18 cellular contexts compared by ENCODE assay signal in the genomic region with DNA sequence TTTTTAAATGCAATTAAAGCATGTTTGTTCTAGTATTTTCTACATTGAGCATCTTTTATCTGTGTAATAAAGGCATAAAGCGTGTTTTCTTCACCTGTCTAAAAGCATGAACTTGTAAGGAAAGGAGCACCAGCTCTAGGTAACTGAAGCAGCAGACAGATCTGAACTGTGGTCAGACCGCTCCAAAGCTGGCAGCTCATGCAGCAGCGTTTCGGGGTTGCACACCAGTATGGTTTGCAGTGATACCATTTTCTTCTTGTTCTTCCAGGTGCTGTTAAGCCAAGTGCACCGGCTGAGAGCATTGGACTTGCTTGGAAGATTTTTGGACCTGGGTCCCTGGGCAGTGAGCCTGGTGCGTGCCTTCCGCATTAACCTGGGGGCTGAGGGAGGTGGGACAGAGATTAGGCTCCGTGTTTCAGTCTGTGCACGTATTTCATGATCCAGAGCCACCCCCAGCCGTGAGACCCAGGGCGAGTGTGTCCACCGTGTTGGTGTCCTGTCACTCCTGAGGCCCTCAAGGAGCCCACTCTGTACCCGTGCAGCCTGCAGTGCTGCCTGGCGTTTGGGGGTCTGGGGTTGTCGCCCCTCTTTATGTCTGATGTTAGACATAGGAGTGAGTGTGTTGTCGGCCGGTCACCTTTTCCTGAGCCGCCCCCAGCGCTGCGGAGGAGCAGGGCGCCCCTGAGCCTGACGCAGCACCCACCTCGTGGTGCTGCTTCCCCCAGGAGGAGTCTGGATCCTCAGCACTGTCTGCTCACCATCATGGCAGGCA.
DNase-seq lines count a peak whose midpoint lies in the region; ATAC-seq, FAIRE-seq and TF ChIP-seq lines count a peak whose summit lies in the region.
"Had no signal": no experiment of that assay in that cellular context is flagged by ENCODE, and none has a peak within 500 bp of the region (broad histone marks: within the 10 kb centered on the region; RNA-seq: fewer than 3 reads in every experiment).

No MANE protein-coding gene starts in this region.

- H2BK12ac ChIP-seq in mesenchymal stem cell (ENCODE audit: low read length in 2 of 2), result peak overlapping the region; percentile 26 to 34

- CTCF ChIA-PET in A549 (lab: Yijun Ruan, JAX), result interaction anchor here (0.6 to 1.7 kb wide), 6 partner anchors 11 to 246 kb away, joined by 3 to 6 read pairs (median 4); no protein-coding TSS in a partner anchor

- H3K4ac ChIP-seq in mesenchymal stem cell (ENCODE audit: low read depth in 1 of 2, low read length in 2 of 2), result peak overlapping the region; percentile 41 to 50

- no peak overlapping the region for H2BK15ac ChIP-seq in mesenchymal stem cell (ENCODE audit: low read depth, poor library complexity, severe bottlenecking)

- H3K9me2 ChIP-seq in GM23248 (ENCODE audit: insufficient read depth), result no peaks in the 10 kb centered on the region

- H2AK5ac ChIP-seq in mesenchymal stem cell (ENCODE audit: low read length, severe bottlenecking), result peak overlapping the region; percentile 1

- no peak for TF ChIP-seq POLR2A in A549 (IDR thresholded peaks at IDR 0.05; ENCODE audit: low read length)

- H3K18ac ChIP-seq in mesenchymal stem cell (ENCODE audit: low read depth in 1 of 2, low read length in 2 of 2), result peak overlapping the region; percentile 25 to 67

- H4K8ac ChIP-seq in mesenchymal stem cell (ENCODE audit: low read length), result peak overlapping the region; percentile 42

- peak overlapping the region; percentile 98 to 100 for H3K27ac Mint-ChIP-seq in activated naive CD4-positive, alpha-beta T cell treated with anti-CD3 and anti-CD28 coated beads, Interleukin-2, amount 50 U/mL, for 72 hours
- H3K27ac Mint-ChIP-seq: memory B cell had no signal

- FAIRE-seq in A549 (lab: Jason Lieb, UNC), result no peak

- peak overlapping the region; percentile 77 to 86; a peak in 5 of 6 replicates for H3K27ac ChIP-seq in A549
- H3K27ac ChIP-seq in GM23248, result peak overlapping the region; percentile 98
- peak overlapping the region; percentile 13 for H3K27ac ChIP-seq in mesenchymal stem cell (ENCODE audit: low read length, poor library complexity, severe bottlenecking)
- H3K27ac ChIP-seq: BLaER1, WERI-Rb-1 had no signal

- no peak overlapping the region for H2BK5ac ChIP-seq in mesenchymal stem cell (ENCODE audit: low read depth, low read length, poor library complexity, severe bottlenecking)

- ATAC-seq in A549 (no peak), GM19463 (IDR thresholded peaks at IDR 0.05; ENCODE audit: unreplicated experiment) (no peak), HG02610 (IDR thresholded peaks at IDR 0.05; ENCODE audit: unreplicated experiment) (no peak), GM19455 (IDR thresholded peaks at IDR 0.05; ENCODE audit: unreplicated experiment) (no peak)
- no peak for ATAC-seq in activated naive CD4-positive, alpha-beta T cell treated with anti-CD3 and anti-CD28 coated beads, Interleukin-2, amount 50 U/mL, for 72 hours

- H3F3A ChIP-seq in GM23248 (ENCODE audit: insufficient read depth), result peaks cover 18% of the 10 kb centered on the region

- H3K4me2 ChIP-seq in A549 (peak overlapping the region; percentile 74; the same call in 2 of the 3 replicates), GM23248 (ENCODE audit: unreplicated experiment) (peak overlapping the region; percentile 76), mesenchymal stem cell (ENCODE audit: low read length, poor library complexity, severe bottlenecking) (no peak overlapping the region)

- no peaks in the 10 kb centered on the region for H4K20me1 ChIP-seq in GM23248 (ENCODE audit: insufficient read depth)

- peak overlapping the region; percentile 56 for H2BK120ac ChIP-seq in mesenchymal stem cell (ENCODE audit: low read depth, low read length)

- no peaks in the 10 kb centered on the region for H3K9me3 Mint-ChIP-seq in activated naive CD4-positive, alpha-beta T cell treated with anti-CD3 and anti-CD28 coated beads, Interleukin-2, amount 50 U/mL, for 72 hours
- H3K9me3 Mint-ChIP-seq: memory B cell had no signal

- POLR2A ChIA-PET in A549 (lab: Yijun Ruan, JAX), result no interaction called here

- no peak for TF ChIP-seq EP300 in A549 (IDR thresholded peaks at IDR 0.05)

- peaks cover 46% of the 10 kb centered on the region for H3K4me1 ChIP-seq in A549
- peaks cover 45% of the 10 kb centered on the region for H3K4me1 ChIP-seq in GM23248 (ENCODE audit: insufficient read depth)
- peaks cover 62% of the 10 kb centered on the region for H3K4me1 ChIP-seq in mesenchymal stem cell (ENCODE audit: control insufficient read depth, insufficient read depth, low read depth, low read length)

- WGBS in A549 (ENCODE audit: missing lambda C conversion rate), result 92% methylated on average over 22 of the region's 23 CpGs
- 92 to 93% methylated on average over 23 of the region's 23 CpGs for WGBS in GM23248 (ENCODE audit: low coverage in 1 of 2, low lambda C conversion rate in 2 of 2, missing lambda C conversion rate in 2 of 2), 2 experiments
- WGBS in mesenchymal stem cell, result 97% methylated on average over 23 of the region's 23 CpGs

- peaks cover 10% of the 10 kb centered on the region for H3K79me1 ChIP-seq in mesenchymal stem cell (replicated peaks; ENCODE audit: low read length, poor library complexity, severe bottlenecking)

- H2AFZ ChIP-seq in GM23248 (no peak overlapping the region), mesenchymal stem cell (ENCODE audit: low read depth, low read length) (no peak overlapping the region)

- no peaks in the 10 kb centered on the region for H3K79me2 ChIP-seq in GM23248 (ENCODE audit: insufficient read depth)

- H3K27me3 ChIP-seq in GM23248 (replicated peaks; ENCODE audit: insufficient read depth) (no peaks in the 10 kb centered on the region), mesenchymal stem cell (ENCODE audit: control insufficient read depth in 1 of 2, insufficient read depth in 1 of 2, low read length in 2 of 2) (no peaks in the 10 kb centered on the region)
- H3K27me3 ChIP-seq: BLaER1, esophagus muscularis mucosa had no signal

- H3K36me3 Mint-ChIP-seq in activated naive CD4-positive, alpha-beta T cell treated with anti-CD3 and anti-CD28 coated beads, Interleukin-2, amount 50 U/mL, for 72 hours, result peaks cover 32 to 49% of the 10 kb centered on the region in 2 donors

- peak overlapping the region; percentile 56 for H3K9ac ChIP-seq in GM23248
- H3K9ac ChIP-seq in mesenchymal stem cell (ENCODE audit: low read length), result peak overlapping the region; percentile 93
- H3K9ac ChIP-seq: BLaER1 had no signal

- TF ChIP-seq CTCF in A549 (IDR thresholded peaks at IDR 0.05), result no peak

- in situ Hi-C loops in GM23248 (cut with MboI), result no loop called here

- no peaks in the 10 kb centered on the region for H3K9me3 ChIP-seq in A549
- no peaks in the 10 kb centered on the region for H3K9me3 ChIP-seq in GM23248 (ENCODE audit: low read depth)
- no peaks in the 10 kb centered on the region for H3K9me3 ChIP-seq in mesenchymal stem cell (ENCODE audit: control insufficient read depth, low read length)
- H3K9me3 ChIP-seq: BLaER1, esophagus muscularis mucosa had no signal

- H3K36me3 ChIP-seq in GM23248 (ENCODE audit: low read depth) (no peaks in the 10 kb centered on the region), mesenchymal stem cell (ENCODE audit: control insufficient read depth in 1 of 2, insufficient read depth in 2 of 2, low read depth in 1 of 2, low read length in 2 of 2) (peaks cover 21 to 48% of the 10 kb centered on the region in 2 experiments)

- DNase-seq in A549 (ENCODE audit: low read depth in 1 of 2, low spot score in 1 of 2) (no peak), GM23248 (no peak), mesenchymal stem cell (no peak), nucleus accumbens (lab: John Stamatoyannopoulos, UW) (no peak)
- DNase-seq in activated naive CD4-positive, alpha-beta T cell treated with anti-CD3 and anti-CD28 coated beads, Interleukin-2, amount 50 U/mL, for 72 hours (ENCODE audit: low spot score in 2 of 2), result no peak
- DNase-seq: HCEC 1CT; KBM-7; NCI-H1694 treated with DMSO at 0.1 percent for 48 hours; occipital lobe; SIG-M5; stimulated activated CD4-positive, alpha-beta T cell treated with anti-CD3 and anti-CD28 coated beads, Interleukin-1b, Interleukin-23, amount 100 ng/mL, for 48 hours; WERI-Rb-1 had no signal

- H3K4me3 ChIP-seq in A549 (no peak overlapping the region), GM23248 (no peak overlapping the region), mesenchymal stem cell (ENCODE audit: insufficient read depth in 1 of 2, low read depth in 1 of 2, low read length in 2 of 2) (no peak overlapping the region)
- H3K4me3 ChIP-seq: BLaER1, esophagus muscularis mucosa had no signal

- H3K14ac ChIP-seq in mesenchymal stem cell (ENCODE audit: low read length in 2 of 2), result peak overlapping the region in 1 of 2 experiments; percentile 78

- H3K23ac ChIP-seq in mesenchymal stem cell (ENCODE audit: low read length in 2 of 2), result no peak overlapping the region

- no peak for TF ChIP-seq RAD21 in A549 (conservative IDR thresholded peaks at IDR 0.05 in 1 of 2, IDR thresholded peaks at IDR 0.05 in 1 of 2)

- peak overlapping the region; percentile 44 for H4K91ac ChIP-seq in mesenchymal stem cell (ENCODE audit: low read length)

TF ChIP-seq in A549, 52 proteins besides CTCF, POLR2A, EP300 and RAD21:
- TF ChIP-seq SMC3 (IDR thresholded peaks at IDR 0.05), result no peak
- TF ChIP-seq CBX8 (IDR thresholded peaks at IDR 0.05), result no peak
- no peak for TF ChIP-seq NR3C1 (IDR thresholded peaks at IDR 0.05)
- no peak for TF ChIP-seq NPAS2 (CRISPR knock-in tag; IDR thresholded peaks at IDR 0.05; ENCODE audit: borderline replicate concordance)
- no peak for TF ChIP-seq HOXB13 (CRISPR knock-in tag; IDR thresholded peaks at IDR 0.05; ENCODE audit: low read depth)
- no peak for TF ChIP-seq RARB (CRISPR knock-in tag; IDR thresholded peaks at IDR 0.05)
- no peak for TF ChIP-seq EHMT2 (IDR thresholded peaks at IDR 0.05; ENCODE audit: low read depth)
- TF ChIP-seq EHF (CRISPR knock-in tag; IDR thresholded peaks at IDR 0.05), result no peak
- no peak for TF ChIP-seq FOSB (CRISPR knock-in tag; IDR thresholded peaks at IDR 0.05)
- TF ChIP-seq TFCP2L1 (CRISPR knock-in tag; IDR thresholded peaks at IDR 0.05), result no peak
- TF ChIP-seq ZFP36 (IDR thresholded peaks at IDR 0.05; ENCODE audit: borderline replicate concordance, partially characterized antibody), result no peak

Comparison
In these comparisons a context has a peak if more than half of its experiments do, and no peak if none do; other contexts are left out.
1. H3K27ac ChIP-seq: peak in every context shown above with its lines; median percentile 98 in GM23248; 82 in A549; 13 in mesenchymal stem cell.